Comparison of ENCODE assay signal across 18 cellular contexts in the genomic region with DNA sequence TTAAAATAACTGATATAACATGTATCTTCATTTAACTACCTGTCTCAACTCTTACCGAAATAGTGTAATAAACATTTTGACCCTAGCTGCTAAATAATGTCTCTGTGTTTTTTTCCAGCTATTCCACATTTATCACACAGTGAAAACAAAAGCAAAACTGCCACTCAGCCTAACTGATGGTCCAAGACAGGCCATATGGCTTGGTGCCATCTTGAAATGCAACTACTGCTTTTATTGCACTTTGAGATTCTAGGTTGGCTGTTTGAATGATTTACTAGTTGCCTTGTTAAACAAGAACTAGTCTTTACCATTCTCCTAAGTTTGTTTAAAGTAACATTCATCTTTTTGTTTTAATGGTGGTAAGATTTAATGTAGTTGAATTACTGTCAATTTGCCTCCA.
A peak's percentile ranks its signal among the peaks of the same experiment; 100 is the strongest.
DNase-seq lines count a peak whose midpoint lies in the region; ATAC-seq and TF ChIP-seq lines count a peak whose summit lies in the region.
"Had no signal": no experiment of that assay in that cellular context is flagged by ENCODE, and none has a peak within 500 bp of the region (broad histone marks: within the 10 kb centered on the region; RNA-seq: fewer than 3 reads in every experiment).

No MANE protein-coding gene starts in this region.

- H3K9me3 ChIP-seq in left lung = peaks cover 0 to under 1% of the 10 kb centered on the region in 2 donors

- TF ChIP-seq CTCF in LNCaP clone FGC (IDR thresholded peaks at IDR 0.05; ENCODE audit: control insufficient read depth, extremely low read depth, insufficient read depth) (no peak), left lung (IDR thresholded peaks at IDR 0.05) (no peak)

- DNase-seq in NCI-H524 (lab: John Stamatoyannopoulos, UW) = peak; percentile 6 to 11
- no peak for DNase-seq in NCI-H524 treated with DMSO at 0.1 percent for 48 hours (lab: John Stamatoyannopoulos, UW)
- DNase-seq in LNCaP clone FGC (ENCODE audit: low read depth) = peak; percentile 59
- peak; percentile 13 for DNase-seq in RPMI8226
- DNase-seq in NCI-H2171 (lab: John Stamatoyannopoulos, UW) = no peak
- DNase-seq in left lung = no peak
- no peak for DNase-seq in HuH-7.5 (ENCODE audit: low spot score)
- DNase-seq: CD4-positive, CD25-positive, alpha-beta regulatory T cell; CD8-positive, alpha-beta memory T cell; COR-L47; DMS153; DMS79; GDM1; HCEC 1CT; HFFc6 had no signal

- H3K4me3 ChIP-seq in LNCaP clone FGC (ENCODE audit: low read depth, low read length) (no peak overlapping the region), left lung (no peak overlapping the region)
- H3K4me3 ChIP-seq: BLaER1 treated with 17β-estradiol and CSF1 and Interleukin-3, amounts not matched to agents 10 nM and 100 nM; GM23338 had no signal

- H3K27me3 ChIP-seq in left lung = no peaks in the 10 kb centered on the region
- H3K27me3 ChIP-seq: BLaER1 treated with 17β-estradiol and CSF1 and Interleukin-3, amounts not matched to agents 10 nM and 100 nM had no signal

- no peaks in the 10 kb centered on the region for H3K4me1 ChIP-seq in left lung

- ATAC-seq in left lung = no peak
- ATAC-seq: GM23338, HepG2 had no signal

- intact Hi-C loops in left lung (cut with DNase I) = no loop called here

- H3K36me3 ChIP-seq in left lung = no peaks in the 10 kb centered on the region
- H3K36me3 ChIP-seq: BLaER1 treated with 17β-estradiol and CSF1 and Interleukin-3, amounts not matched to agents 10 nM and 100 nM had no signal

- H3K27ac ChIP-seq in left lung = no peak overlapping the region
- H3K27ac ChIP-seq: BLaER1 treated with 17β-estradiol and CSF1 and Interleukin-3, amounts not matched to agents 10 nM and 100 nM had no signal

Comparison
In these comparisons a context has a peak if more than half of its experiments do, and no peak if none do; other contexts are left out.
1. DNase-seq: peak in NCI-H524 (2 of 2), LNCaP clone FGC (single experiment) and RPMI8226 (single experiment); none in NCI-H524 treated with DMSO at 0.1 percent for 48 hours (single experiment), NCI-H2171 (single experiment), left lung (0 of 2) and HuH-7.5 (single experiment).